Comparison of ENCODE assay signal across 1 cellular context in the genomic region with DNA sequence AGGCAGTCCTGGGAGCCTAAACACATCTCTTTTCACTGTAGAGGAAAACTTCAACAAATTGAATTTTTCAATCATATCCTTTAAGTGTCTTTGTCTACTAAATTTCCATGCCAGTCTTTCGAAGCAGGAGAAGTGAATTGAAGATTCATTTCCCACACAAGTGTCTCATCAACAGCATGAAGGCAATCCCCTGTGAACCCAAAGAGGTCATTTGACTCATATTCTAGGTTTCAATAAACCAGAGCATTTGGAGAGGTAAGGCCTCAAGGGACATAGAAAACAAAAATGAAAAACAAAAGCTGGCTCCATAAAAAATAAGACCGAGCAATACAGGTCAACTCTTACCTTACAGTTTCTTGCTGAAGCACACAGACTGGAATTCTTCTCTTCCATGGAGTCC.
TF ChIP-seq lines count a peak whose summit lies in the region.

No MANE protein-coding gene starts in this region.

TF ChIP-seq in GM12878, 131 proteins besides CTCF, POLR2A, EP300 and RAD21 (continued from another document):
- TF ChIP-seq TCF12 (IDR thresholded peaks at IDR 0.05; ENCODE audit: low read depth, low read length) = 0 out of 2 replicates have a peak, but pooled peaks have one; percentile 60
- peak; percentile 70 for TF ChIP-seq EED (IDR thresholded peaks at IDR 0.05; ENCODE audit: low read depth)
- TF ChIP-seq, protein P1, sequence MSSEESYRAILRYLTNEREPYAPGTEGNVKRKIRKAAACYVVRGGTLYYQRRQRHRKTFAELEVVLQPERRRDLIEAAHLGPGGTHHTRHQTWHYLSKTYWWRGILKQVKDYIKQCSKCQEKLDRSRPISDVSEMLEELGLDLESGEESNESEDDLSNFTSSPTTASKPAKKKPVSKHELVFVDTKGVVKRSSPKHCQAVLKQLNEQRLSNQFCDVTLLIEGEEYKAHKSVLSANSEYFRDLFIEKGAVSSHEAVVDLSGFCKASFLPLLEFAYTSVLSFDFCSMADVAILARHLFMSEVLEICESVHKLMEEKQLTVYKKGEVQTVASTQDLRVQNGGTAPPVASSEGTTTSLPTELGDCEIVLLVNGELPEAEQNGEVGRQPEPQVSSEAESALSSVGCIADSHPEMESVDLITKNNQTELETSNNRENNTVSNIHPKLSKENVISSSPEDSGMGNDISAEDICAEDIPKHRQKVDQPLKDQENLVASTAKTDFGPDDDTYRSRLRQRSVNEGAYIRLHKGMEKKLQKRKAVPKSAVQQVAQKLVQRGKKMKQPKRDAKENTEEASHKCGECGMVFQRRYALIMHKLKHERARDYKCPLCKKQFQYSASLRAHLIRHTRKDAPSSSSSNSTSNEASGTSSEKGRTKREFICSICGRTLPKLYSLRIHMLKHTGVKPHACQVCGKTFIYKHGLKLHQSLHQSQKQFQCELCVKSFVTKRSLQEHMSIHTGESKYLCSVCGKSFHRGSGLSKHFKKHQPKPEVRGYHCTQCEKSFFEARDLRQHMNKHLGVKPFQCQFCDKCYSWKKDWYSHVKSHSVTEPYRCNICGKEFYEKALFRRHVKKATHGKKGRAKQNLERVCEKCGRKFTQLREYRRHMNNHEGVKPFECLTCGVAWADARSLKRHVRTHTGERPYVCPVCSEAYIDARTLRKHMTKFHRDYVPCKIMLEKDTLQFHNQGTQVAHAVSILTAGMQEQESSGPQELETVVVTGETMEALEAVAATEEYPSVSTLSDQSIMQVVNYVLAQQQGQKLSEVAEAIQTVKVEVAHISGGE (CRISPR knock-in tag; IDR thresholded peaks at IDR 0.05) = no peak
- TF ChIP-seq FOXM1 (IDR thresholded peaks at IDR 0.05; ENCODE audit: low read depth, low read length) = peak; percentile 88; the same call in 1 of the 2 replicates
- TF ChIP-seq IKZF1 (conservative IDR thresholded peaks at IDR 0.05) = peak; percentile 78
- TF ChIP-seq, protein P2, sequence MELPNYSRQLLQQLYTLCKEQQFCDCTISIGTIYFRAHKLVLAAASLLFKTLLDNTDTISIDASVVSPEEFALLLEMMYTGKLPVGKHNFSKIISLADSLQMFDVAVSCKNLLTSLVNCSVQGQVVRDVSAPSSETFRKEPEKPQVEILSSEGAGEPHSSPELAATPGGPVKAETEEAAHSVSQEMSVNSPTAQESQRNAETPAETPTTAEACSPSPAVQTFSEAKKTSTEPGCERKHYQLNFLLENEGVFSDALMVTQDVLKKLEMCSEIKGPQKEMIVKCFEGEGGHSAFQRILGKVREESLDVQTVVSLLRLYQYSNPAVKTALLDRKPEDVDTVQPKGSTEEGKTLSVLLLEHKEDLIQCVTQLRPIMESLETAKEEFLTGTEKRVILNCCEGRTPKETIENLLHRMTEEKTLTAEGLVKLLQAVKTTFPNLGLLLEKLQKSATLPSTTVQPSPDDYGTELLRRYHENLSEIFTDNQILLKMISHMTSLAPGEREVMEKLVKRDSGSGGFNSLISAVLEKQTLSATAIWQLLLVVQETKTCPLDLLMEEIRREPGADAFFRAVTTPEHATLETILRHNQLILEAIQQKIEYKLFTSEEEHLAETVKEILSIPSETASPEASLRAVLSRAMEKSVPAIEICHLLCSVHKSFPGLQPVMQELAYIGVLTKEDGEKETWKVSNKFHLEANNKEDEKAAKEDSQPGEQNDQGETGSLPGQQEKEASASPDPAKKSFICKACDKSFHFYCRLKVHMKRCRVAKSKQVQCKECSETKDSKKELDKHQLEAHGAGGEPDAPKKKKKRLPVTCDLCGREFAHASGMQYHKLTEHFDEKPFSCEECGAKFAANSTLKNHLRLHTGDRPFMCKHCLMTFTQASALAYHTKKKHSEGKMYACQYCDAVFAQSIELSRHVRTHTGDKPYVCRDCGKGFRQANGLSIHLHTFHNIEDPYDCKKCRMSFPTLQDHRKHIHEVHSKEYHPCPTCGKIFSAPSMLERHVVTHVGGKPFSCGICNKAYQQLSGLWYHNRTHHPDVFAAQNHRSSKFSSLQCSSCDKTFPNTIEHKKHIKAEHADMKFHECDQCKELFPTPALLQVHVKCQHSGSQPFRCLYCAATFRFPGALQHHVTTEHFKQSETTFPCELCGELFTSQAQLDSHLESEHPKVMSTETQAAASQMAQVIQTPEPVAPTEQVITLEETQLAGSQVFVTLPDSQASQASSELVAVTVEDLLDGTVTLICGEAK (IDR thresholded peaks at IDR 0.05; ENCODE audit: borderline replicate concordance) = no peak
- TF ChIP-seq RELA (IDR thresholded peaks at IDR 0.05; ENCODE audit: borderline replicate concordance, partially characterized antibody) = peak; percentile 70
- peak; percentile 51; the same call in 1 of the 2 replicates for TF ChIP-seq ZNF24 (IDR thresholded peaks at IDR 0.05)
- no peak for TF ChIP-seq HCFC1 (IDR thresholded peaks at IDR 0.05; ENCODE audit: low read length)
- TF ChIP-seq KLF5 (IDR thresholded peaks at IDR 0.05; ENCODE audit: partially characterized antibody) = no peak
- TF ChIP-seq, protein P3, sequence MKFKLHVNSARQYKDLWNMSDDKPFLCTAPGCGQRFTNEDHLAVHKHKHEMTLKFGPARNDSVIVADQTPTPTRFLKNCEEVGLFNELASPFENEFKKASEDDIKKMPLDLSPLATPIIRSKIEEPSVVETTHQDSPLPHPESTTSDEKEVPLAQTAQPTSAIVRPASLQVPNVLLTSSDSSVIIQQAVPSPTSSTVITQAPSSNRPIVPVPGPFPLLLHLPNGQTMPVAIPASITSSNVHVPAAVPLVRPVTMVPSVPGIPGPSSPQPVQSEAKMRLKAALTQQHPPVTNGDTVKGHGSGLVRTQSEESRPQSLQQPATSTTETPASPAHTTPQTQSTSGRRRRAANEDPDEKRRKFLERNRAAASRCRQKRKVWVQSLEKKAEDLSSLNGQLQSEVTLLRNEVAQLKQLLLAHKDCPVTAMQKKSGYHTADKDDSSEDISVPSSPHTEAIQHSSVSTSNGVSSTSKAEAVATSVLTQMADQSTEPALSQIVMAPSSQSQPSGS (IDR thresholded peaks at IDR 0.05; ENCODE audit: low read length) = peak; percentile 87
- TF ChIP-seq SPI1 (IDR thresholded peaks at IDR 0.05; ENCODE audit: borderline replicate concordance, insufficient read depth, low read depth, low read length) = no peak
- TF ChIP-seq IRF4 (IDR thresholded peaks at IDR 0.05; ENCODE audit: low read depth, low read length) = peak; percentile 79; the same call in 1 of the 2 replicates
- peak; percentile 58 for TF ChIP-seq GATAD2B (conservative IDR thresholded peaks at IDR 0.05; ENCODE audit: low read depth)
- TF ChIP-seq, protein P4, sequence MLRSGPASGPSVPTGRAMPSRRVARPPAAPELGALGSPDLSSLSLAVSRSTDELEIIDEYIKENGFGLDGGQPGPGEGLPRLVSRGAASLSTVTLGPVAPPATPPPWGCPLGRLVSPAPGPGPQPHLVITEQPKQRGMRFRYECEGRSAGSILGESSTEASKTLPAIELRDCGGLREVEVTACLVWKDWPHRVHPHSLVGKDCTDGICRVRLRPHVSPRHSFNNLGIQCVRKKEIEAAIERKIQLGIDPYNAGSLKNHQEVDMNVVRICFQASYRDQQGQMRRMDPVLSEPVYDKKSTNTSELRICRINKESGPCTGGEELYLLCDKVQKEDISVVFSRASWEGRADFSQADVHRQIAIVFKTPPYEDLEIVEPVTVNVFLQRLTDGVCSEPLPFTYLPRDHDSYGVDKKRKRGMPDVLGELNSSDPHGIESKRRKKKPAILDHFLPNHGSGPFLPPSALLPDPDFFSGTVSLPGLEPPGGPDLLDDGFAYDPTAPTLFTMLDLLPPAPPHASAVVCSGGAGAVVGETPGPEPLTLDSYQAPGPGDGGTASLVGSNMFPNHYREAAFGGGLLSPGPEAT (IDR thresholded peaks at IDR 0.05; ENCODE audit: low read depth) = peak; percentile 76; the same call in 1 of the 2 replicates
- TF ChIP-seq SUZ12 (IDR thresholded peaks at IDR 0.05; ENCODE audit: unreplicated experiment) = no peak
- TF ChIP-seq NR2C1 (IDR thresholded peaks at IDR 0.05) = peak; percentile 66
- TF ChIP-seq NFXL1 (IDR thresholded peaks at IDR 0.05; ENCODE audit: borderline replicate concordance) = no peak
- no peak; a peak in 1 of 4 replicates for TF ChIP-seq CEBPB (IDR thresholded peaks at IDR 0.05; ENCODE audit: borderline replicate concordance in 1 of 2, low read depth in 2 of 2, low read length in 2 of 2)
- peak; percentile 78 for TF ChIP-seq CREM (IDR thresholded peaks at IDR 0.05; ENCODE audit: low read depth)
- no peak for TF ChIP-seq STAT1 (conservative IDR thresholded peaks at IDR 0.05)
- no peak for TF ChIP-seq TCF3 (IDR thresholded peaks at IDR 0.05; ENCODE audit: borderline replicate concordance, insufficient read depth, low read depth, low read length)
- TF ChIP-seq ZNF384 (IDR thresholded peaks at IDR 0.05; ENCODE audit: borderline replicate concordance, low read depth, low read length) = peak; percentile 34; the same call in 1 of the 2 replicates
- no peak for TF ChIP-seq WRNIP1 (IDR thresholded peaks at IDR 0.05; ENCODE audit: borderline replicate concordance, low read depth, low read length)
- no peak for TF ChIP-seq HDAC2 (IDR thresholded peaks at IDR 0.05)
- peak; percentile 50; the same call in 1 of the 2 replicates for TF ChIP-seq CBFB (IDR thresholded peaks at IDR 0.05; ENCODE audit: low read depth)
- no peak for TF ChIP-seq LARP7 (IDR thresholded peaks at IDR 0.05)
- TF ChIP-seq TARDBP (IDR thresholded peaks at IDR 0.05; ENCODE audit: borderline replicate concordance) = no peak
- peak; percentile 50; the same call in 1 of the 2 replicates for TF ChIP-seq ZBED1 (IDR thresholded peaks at IDR 0.05; ENCODE audit: borderline replicate concordance)
- TF ChIP-seq SMARCA5 (IDR thresholded peaks at IDR 0.05) = no peak
- no peak for TF ChIP-seq CBX3 (IDR thresholded peaks at IDR 0.05; ENCODE audit: borderline replicate concordance, low read depth)
- peak; percentile 94 for TF ChIP-seq BCL11A (IDR thresholded peaks at IDR 0.05; ENCODE audit: low read depth, low read length)
- no peak for TF ChIP-seq HDAC6 (IDR thresholded peaks at IDR 0.05; ENCODE audit: unreplicated experiment)
- no peak for TF ChIP-seq SMC3 (IDR thresholded peaks at IDR 0.05; ENCODE audit: borderline replicate concordance, low read length)
- TF ChIP-seq, protein P5, sequence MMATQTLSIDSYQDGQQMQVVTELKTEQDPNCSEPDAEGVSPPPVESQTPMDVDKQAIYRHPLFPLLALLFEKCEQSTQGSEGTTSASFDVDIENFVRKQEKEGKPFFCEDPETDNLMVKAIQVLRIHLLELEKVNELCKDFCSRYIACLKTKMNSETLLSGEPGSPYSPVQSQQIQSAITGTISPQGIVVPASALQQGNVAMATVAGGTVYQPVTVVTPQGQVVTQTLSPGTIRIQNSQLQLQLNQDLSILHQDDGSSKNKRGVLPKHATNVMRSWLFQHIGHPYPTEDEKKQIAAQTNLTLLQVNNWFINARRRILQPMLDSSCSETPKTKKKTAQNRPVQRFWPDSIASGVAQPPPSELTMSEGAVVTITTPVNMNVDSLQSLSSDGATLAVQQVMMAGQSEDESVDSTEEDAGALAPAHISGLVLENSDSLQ (IDR thresholded peaks at IDR 0.05) = peak; percentile 59; the same call in 1 of the 2 replicates
- no peak for TF ChIP-seq ZNF622 (IDR thresholded peaks at IDR 0.05)
- no peak for TF ChIP-seq RBBP5 (conservative IDR thresholded peaks at IDR 0.05)
- TF ChIP-seq, protein P6, sequence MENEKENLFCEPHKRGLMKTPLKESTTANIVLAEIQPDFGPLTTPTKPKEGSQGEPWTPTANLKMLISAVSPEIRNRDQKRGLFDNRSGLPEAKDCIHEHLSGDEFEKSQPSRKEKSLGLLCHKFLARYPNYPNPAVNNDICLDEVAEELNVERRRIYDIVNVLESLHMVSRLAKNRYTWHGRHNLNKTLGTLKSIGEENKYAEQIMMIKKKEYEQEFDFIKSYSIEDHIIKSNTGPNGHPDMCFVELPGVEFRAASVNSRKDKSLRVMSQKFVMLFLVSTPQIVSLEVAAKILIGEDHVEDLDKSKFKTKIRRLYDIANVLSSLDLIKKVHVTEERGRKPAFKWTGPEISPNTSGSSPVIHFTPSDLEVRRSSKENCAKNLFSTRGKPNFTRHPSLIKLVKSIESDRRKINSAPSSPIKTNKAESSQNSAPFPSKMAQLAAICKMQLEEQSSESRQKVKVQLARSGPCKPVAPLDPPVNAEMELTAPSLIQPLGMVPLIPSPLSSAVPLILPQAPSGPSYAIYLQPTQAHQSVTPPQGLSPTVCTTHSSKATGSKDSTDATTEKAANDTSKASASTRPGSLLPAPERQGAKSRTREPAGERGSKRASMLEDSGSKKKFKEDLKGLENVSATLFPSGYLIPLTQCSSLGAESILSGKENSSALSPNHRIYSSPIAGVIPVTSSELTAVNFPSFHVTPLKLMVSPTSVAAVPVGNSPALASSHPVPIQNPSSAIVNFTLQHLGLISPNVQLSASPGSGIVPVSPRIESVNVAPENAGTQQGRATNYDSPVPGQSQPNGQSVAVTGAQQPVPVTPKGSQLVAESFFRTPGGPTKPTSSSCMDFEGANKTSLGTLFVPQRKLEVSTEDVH (IDR thresholded peaks at IDR 0.05; ENCODE audit: low read depth, partially characterized antibody) = no peak
- TF ChIP-seq JUNB (IDR thresholded peaks at IDR 0.05) = peak; percentile 96
- TF ChIP-seq SIX5 (IDR thresholded peaks at IDR 0.05; ENCODE audit: low read depth, low read length, severe bottlenecking) = no peak
- TF ChIP-seq IKZF2 (IDR thresholded peaks at IDR 0.05) = peak; percentile 90 to 93
